Comparison of ENCODE assay signal across 1 cellular context in the genomic region with DNA sequence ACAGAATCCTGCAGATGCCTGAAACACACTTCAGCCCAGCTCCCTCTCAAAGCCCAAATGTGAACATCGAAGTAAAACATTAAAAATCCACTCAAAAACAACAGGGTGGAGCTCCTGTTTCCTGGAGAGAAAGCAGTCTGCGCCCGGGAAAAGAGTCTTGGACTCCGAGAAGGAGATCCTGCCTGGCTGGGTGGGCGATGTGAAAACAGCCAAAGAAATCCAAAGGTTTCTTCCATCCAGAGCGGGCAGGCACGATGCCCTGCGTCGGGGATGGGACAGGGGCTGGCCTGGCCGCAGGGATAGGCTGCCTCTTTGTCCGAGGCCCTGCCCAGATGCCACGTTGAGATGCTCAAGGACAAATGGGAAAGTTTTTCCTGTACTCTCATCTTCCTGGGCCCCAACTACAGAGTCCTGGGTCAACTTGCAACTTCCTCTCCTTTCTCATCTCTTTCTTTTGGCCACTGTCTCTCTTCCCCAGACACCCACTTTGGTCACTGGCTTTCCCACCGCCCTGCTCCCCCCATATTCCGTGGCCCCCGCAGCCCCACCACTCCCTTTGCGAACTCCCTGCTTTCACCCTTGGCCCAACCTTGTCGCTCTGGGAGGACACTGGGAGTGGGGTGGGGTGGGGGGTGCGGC.
TF ChIP-seq lines count a peak whose summit lies in the region.

No MANE protein-coding gene starts in this region.

TF ChIP-seq in HepG2, 621 proteins besides CTCF, POLR2A, EP300 and RAD21 (continued from another document and continues in another):
- TF ChIP-seq, protein P1, sequence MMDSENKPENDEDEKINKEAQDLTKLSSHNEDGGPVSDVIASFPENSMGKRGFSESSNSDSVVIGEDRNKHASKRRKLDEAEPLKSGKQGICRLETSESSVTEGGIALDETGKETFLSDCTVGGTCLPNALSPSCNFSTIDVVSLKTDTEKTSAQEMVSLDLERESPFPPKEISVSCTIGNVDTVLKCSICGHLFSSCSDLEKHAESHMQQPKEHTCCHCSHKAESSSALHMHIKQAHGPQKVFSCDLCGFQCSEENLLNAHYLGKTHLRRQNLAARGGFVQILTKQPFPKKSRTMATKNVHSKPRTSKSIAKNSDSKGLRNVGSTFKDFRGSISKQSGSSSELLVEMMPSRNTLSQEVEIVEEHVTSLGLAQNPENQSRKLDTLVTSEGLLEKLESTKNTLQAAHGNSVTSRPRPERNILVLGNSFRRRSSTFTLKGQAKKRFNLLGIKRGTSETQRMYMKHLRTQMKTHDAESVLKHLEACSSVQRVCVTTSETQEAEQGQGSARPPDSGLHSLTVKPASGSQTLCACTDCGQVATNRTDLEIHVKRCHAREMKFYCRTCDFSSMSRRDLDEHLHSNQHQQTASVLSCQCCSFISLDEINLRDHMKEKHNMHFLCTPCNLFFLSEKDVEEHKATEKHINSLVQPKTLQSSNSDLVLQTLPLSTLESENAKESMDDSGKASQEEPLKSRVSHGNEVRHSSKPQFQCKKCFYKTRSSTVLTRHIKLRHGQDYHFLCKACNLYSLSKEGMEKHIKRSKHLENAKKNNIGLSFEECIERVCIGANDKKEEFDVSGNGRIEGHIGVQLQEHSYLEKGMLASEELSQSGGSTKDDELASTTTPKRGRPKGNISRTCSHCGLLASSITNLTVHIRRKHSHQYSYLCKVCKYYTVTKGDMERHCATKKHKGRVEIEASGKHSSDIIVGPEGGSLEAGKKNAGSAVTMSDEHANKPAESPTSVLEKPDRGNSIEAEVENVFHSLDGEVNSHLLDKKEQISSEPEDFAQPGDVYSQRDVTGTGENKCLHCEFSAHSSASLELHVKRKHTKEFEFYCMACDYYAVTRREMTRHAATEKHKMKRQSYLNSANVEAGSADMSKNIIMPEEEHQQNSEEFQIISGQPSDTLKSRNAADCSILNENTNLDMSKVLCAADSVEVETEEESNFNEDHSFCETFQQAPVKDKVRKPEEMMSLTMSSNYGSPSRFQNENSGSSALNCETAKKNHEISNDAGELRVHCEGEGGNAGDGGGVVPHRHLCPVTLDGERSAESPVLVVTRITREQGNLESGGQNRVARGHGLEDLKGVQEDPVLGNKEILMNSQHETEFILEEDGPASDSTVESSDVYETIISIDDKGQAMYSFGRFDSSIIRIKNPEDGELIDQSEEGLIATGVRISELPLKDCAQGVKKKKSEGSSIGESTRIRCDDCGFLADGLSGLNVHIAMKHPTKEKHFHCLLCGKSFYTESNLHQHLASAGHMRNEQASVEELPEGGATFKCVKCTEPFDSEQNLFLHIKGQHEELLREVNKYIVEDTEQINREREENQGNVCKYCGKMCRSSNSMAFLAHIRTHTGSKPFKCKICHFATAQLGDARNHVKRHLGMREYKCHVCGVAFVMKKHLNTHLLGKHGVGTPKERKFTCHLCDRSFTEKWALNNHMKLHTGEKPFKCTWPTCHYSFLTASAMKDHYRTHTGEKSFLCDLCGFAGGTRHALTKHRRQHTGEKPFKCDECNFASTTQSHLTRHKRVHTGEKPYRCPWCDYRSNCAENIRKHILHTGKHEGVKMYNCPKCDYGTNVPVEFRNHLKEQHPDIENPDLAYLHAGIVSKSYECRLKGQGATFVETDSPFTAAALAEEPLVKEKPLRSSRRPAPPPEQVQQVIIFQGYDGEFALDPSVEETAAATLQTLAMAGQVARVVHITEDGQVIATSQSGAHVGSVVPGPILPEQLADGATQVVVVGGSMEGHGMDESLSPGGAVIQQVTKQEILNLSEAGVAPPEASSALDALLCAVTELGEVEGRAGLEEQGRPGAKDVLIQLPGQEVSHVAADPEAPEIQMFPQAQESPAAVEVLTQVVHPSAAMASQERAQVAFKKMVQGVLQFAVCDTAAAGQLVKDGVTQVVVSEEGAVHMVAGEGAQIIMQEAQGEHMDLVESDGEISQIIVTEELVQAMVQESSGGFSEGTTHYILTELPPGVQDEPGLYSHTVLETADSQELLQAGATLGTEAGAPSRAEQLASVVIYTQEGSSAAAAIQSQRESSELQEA (CRISPR knock-in tag; IDR thresholded peaks at IDR 0.05; ENCODE audit: not compliant biosample characterization): no peak
- TF ChIP-seq, protein P2, sequence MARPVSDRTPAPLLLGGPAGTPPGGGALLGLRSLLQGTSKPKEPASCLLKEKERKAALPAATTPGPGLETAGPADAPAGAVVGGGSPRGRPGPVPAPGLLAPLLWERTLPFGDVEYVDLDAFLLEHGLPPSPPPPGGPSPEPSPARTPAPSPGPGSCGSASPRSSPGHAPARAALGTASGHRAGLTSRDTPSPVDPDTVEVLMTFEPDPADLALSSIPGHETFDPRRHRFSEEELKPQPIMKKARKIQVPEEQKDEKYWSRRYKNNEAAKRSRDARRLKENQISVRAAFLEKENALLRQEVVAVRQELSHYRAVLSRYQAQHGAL (CRISPR knock-in tag; IDR thresholded peaks at IDR 0.05; ENCODE audit: not compliant biosample characterization): no peak
- TF ChIP-seq, protein P3, sequence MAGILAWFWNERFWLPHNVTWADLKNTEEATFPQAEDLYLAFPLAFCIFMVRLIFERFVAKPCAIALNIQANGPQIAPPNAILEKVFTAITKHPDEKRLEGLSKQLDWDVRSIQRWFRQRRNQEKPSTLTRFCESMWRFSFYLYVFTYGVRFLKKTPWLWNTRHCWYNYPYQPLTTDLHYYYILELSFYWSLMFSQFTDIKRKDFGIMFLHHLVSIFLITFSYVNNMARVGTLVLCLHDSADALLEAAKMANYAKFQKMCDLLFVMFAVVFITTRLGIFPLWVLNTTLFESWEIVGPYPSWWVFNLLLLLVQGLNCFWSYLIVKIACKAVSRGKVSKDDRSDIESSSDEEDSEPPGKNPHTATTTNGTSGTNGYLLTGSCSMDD (CRISPR knock-in tag; IDR thresholded peaks at IDR 0.05): no peak
- TF ChIP-seq SIN3B (IDR thresholded peaks at IDR 0.05; ENCODE audit: low read length): no peak
- TF ChIP-seq ZNF772 (CRISPR knock-in tag; IDR thresholded peaks at IDR 0.05): no peak
- no peak for TF ChIP-seq SRF (IDR thresholded peaks at IDR 0.05; ENCODE audit: low read depth, low read length)
- 0 out of 2 replicates have a peak, but pooled peaks have one; percentile 16 for TF ChIP-seq ZNF468 (CRISPR knock-in tag; IDR thresholded peaks at IDR 0.05)
- TF ChIP-seq, protein P4, sequence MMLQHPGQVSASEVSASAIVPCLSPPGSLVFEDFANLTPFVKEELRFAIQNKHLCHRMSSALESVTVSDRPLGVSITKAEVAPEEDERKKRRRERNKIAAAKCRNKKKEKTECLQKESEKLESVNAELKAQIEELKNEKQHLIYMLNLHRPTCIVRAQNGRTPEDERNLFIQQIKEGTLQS (CRISPR knock-in tag; IDR thresholded peaks at IDR 0.05): no peak
- TF ChIP-seq ARNT2 (CRISPR knock-in tag; IDR thresholded peaks at IDR 0.05; ENCODE audit: low read depth): 0 out of 2 replicates have a peak, but pooled peaks have one; percentile 5
- no peak for TF ChIP-seq ZNF746 (CRISPR knock-in tag; IDR thresholded peaks at IDR 0.05)
- TF ChIP-seq, protein P5, sequence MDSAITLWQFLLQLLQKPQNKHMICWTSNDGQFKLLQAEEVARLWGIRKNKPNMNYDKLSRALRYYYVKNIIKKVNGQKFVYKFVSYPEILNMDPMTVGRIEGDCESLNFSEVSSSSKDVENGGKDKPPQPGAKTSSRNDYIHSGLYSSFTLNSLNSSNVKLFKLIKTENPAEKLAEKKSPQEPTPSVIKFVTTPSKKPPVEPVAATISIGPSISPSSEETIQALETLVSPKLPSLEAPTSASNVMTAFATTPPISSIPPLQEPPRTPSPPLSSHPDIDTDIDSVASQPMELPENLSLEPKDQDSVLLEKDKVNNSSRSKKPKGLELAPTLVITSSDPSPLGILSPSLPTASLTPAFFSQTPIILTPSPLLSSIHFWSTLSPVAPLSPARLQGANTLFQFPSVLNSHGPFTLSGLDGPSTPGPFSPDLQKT (CRISPR knock-in tag; IDR thresholded peaks at IDR 0.05; ENCODE audit: borderline replicate concordance): no peak
- no peak; the same call in 1 of the 2 replicates for TF ChIP-seq RFX5 (IDR thresholded peaks at IDR 0.05; ENCODE audit: low read depth, low read length)
- TF ChIP-seq, protein P6, sequence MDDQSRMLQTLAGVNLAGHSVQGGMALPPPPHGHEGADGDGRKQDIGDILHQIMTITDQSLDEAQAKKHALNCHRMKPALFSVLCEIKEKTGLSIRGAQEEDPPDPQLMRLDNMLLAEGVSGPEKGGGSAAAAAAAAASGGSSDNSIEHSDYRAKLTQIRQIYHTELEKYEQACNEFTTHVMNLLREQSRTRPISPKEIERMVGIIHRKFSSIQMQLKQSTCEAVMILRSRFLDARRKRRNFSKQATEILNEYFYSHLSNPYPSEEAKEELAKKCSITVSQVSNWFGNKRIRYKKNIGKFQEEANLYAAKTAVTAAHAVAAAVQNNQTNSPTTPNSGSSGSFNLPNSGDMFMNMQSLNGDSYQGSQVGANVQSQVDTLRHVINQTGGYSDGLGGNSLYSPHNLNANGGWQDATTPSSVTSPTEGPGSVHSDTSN (CRISPR knock-in tag; IDR thresholded peaks at IDR 0.05; ENCODE audit: borderline replicate concordance): no peak
- TF ChIP-seq SMAD3 (CRISPR knock-in tag; IDR thresholded peaks at IDR 0.05): no peak
- TF ChIP-seq, protein P7, sequence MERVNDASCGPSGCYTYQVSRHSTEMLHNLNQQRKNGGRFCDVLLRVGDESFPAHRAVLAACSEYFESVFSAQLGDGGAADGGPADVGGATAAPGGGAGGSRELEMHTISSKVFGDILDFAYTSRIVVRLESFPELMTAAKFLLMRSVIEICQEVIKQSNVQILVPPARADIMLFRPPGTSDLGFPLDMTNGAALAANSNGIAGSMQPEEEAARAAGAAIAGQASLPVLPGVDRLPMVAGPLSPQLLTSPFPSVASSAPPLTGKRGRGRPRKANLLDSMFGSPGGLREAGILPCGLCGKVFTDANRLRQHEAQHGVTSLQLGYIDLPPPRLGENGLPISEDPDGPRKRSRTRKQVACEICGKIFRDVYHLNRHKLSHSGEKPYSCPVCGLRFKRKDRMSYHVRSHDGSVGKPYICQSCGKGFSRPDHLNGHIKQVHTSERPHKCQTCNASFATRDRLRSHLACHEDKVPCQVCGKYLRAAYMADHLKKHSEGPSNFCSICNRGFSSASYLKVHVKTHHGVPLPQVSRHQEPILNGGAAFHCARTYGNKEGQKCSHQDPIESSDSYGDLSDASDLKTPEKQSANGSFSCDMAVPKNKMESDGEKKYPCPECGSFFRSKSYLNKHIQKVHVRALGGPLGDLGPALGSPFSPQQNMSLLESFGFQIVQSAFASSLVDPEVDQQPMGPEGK (CRISPR knock-in tag; IDR thresholded peaks at IDR 0.05): no peak; the same call in 1 of the 2 replicates
- TF ChIP-seq ZNF12 (CRISPR knock-in tag; IDR thresholded peaks at IDR 0.05): no peak
- no peak for TF ChIP-seq CAMTA2 (CRISPR knock-in tag; IDR thresholded peaks at IDR 0.05; ENCODE audit: borderline replicate concordance)
- no peak for TF ChIP-seq IKZF1 (IDR thresholded peaks at IDR 0.05)
- TF ChIP-seq, protein P8, sequence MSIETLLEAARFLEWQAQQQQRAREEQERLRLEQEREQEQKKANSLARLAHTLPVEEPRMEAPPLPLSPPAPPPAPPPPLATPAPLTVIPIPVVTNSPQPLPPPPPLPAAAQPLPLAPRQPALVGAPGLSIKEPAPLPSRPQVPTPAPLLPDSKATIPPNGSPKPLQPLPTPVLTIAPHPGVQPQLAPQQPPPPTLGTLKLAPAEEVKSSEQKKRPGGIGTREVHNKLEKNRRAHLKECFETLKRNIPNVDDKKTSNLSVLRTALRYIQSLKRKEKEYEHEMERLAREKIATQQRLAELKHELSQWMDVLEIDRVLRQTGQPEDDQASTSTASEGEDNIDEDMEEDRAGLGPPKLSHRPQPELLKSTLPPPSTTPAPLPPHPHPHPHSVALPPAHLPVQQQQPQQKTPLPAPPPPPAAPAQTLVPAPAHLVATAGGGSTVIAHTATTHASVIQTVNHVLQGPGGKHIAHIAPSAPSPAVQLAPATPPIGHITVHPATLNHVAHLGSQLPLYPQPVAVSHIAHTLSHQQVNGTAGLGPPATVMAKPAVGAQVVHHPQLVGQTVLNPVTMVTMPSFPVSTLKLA (IDR thresholded peaks at IDR 0.05): no peak
- TF ChIP-seq NFYB (CRISPR knock-in tag; IDR thresholded peaks at IDR 0.05): peak; percentile 78
- peak; percentile 53; the same call in 1 of the 2 replicates for TF ChIP-seq SP2 (CRISPR knock-in tag; IDR thresholded peaks at IDR 0.05)
- no peak for TF ChIP-seq GATAD2A (CRISPR knock-in tag; IDR thresholded peaks at IDR 0.05)
- TF ChIP-seq, protein P9, sequence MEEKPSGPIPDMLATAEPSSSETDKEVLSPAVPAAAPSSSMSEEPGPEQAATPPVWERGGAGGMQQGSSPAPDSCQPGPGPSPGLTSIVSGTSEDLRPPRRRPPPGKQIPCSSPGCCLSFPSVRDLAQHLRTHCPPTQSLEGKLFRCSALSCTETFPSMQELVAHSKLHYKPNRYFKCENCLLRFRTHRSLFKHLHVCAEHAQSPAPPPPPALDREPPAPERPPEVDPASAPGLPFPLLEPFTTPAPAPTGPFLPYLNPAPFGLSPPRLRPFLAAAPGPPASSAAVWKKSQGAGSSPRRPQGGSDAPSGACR (CRISPR knock-in tag; IDR thresholded peaks at IDR 0.05): no peak
- TF ChIP-seq, protein P10, sequence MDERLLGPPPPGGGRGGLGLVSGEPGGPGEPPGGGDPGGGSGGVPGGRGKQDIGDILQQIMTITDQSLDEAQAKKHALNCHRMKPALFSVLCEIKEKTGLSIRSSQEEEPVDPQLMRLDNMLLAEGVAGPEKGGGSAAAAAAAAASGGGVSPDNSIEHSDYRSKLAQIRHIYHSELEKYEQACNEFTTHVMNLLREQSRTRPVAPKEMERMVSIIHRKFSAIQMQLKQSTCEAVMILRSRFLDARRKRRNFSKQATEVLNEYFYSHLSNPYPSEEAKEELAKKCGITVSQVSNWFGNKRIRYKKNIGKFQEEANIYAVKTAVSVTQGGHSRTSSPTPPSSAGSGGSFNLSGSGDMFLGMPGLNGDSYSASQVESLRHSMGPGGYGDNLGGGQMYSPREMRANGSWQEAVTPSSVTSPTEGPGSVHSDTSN (CRISPR knock-in tag; IDR thresholded peaks at IDR 0.05): no peak
- peak; percentile 87 for TF ChIP-seq SP4 (CRISPR knock-in tag; IDR thresholded peaks at IDR 0.05)
- TF ChIP-seq, protein P11, sequence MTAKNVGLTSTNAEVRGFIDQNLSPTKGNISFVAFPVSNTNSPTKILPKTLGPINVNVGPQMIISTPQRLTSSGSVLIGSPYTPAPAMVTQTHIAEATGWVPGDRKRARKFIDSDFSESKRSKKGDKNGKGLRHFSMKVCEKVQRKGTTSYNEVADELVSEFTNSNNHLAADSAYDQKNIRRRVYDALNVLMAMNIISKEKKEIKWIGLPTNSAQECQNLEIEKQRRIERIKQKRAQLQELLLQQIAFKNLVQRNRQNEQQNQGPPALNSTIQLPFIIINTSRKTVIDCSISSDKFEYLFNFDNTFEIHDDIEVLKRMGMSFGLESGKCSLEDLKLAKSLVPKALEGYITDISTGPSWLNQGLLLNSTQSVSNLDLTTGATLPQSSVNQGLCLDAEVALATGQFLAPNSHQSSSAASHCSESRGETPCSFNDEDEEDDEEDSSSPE (CRISPR knock-in tag; IDR thresholded peaks at IDR 0.05): no peak
- no peak for TF ChIP-seq HNRNPK (IDR thresholded peaks at IDR 0.05; ENCODE audit: low read depth, low read length, poor library complexity, severe bottlenecking)
- peak; percentile 31; the same call in 1 of the 2 replicates for TF ChIP-seq KDM5B (CRISPR knock-in tag; IDR thresholded peaks at IDR 0.05; ENCODE audit: borderline replicate concordance)
- 0 out of 2 replicates have a peak, but pooled peaks have one; percentile 49 for TF ChIP-seq ZNF550 (CRISPR knock-in tag; IDR thresholded peaks at IDR 0.05; ENCODE audit: borderline replicate concordance)
- TF ChIP-seq, protein P12, sequence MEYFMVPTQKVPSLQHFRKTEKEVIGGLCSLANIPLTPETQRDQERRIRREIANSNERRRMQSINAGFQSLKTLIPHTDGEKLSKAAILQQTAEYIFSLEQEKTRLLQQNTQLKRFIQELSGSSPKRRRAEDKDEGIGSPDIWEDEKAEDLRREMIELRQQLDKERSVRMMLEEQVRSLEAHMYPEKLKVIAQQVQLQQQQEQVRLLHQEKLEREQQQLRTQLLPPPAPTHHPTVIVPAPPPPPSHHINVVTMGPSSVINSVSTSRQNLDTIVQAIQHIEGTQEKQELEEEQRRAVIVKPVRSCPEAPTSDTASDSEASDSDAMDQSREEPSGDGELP (IDR thresholded peaks at IDR 0.05; ENCODE audit: borderline replicate concordance, low read depth): no peak
- 0 out of 2 replicates have a peak, but pooled peaks have one; percentile 11 for TF ChIP-seq SATB2 (CRISPR knock-in tag; IDR thresholded peaks at IDR 0.05)
- no peak for TF ChIP-seq SMC3 (IDR thresholded peaks at IDR 0.05; ENCODE audit: low read length)
